In genomic region chr11:86577663-86578636, GRCh38 we compare ENCODE assay signal across 10 cellular contexts.
A peak's percentile ranks its signal among the peaks of the same experiment; 100 is the strongest.
DNase-seq lines count a peak whose midpoint lies in the region; TF ChIP-seq lines count a peak whose summit lies in the region.
"Had no signal": no experiment of that assay in that cellular context is flagged by ENCODE, and none has a peak within 500 bp of the region (broad histone marks: within the 10 kb centered on the region; RNA-seq: fewer than 3 reads in every experiment).

No MANE protein-coding gene starts in this region.

- H3K36me3 ChIP-seq in Peyer's patch, result no peaks in the 10 kb centered on the region
- H3K36me3 ChIP-seq in osteoblast (ENCODE audit: insufficient read depth, low read length), result no peaks in the 10 kb centered on the region

- H3K4me1 ChIP-seq in Peyer's patch, result peaks cover 0 to 12% (median 3%) of the 10 kb centered on the region in 4 donors
- peaks cover 30% of the 10 kb centered on the region for H3K4me1 ChIP-seq in osteoblast (ENCODE audit: insufficient read depth, low read length)

- no peak for TF ChIP-seq CTCF in Peyer's patch (IDR thresholded peaks at IDR 0.05)
- no peak for TF ChIP-seq CTCF in fibroblast of mammary gland (conservative IDR thresholded peaks at IDR 0.05; ENCODE audit: control insufficient read depth, insufficient read depth, low read depth, low read length)
- no peak for TF ChIP-seq CTCF in osteoblast (IDR thresholded peaks at IDR 0.05; ENCODE audit: extremely low read depth, low read depth, low read length)

- H3K27me3 ChIP-seq in Peyer's patch (no peaks in the 10 kb centered on the region), osteoblast (ENCODE audit: insufficient read depth, low read length) (no peaks in the 10 kb centered on the region)

- DNase-seq in AG20443 (ENCODE audit: low spot score) (peak; percentile 77), Peyer's patch (peak in 2 of 3 donors; percentile 80 to 82), fibroblast of mammary gland (ENCODE audit: low read depth) (peak; percentile 97), osteoblast (ENCODE audit: insufficient read length, low spot score, missing footprints) (peak; percentile 73), NCI-H2227 (lab: John Stamatoyannopoulos, UW; ENCODE audit: unreplicated experiment) (no peak), 8988T (no peak), cortex of kidney (lab: John Stamatoyannopoulos, UW) (no peak)
- DNase-seq in activated CD8-positive, alpha-beta memory T cell treated with anti-CD3 and anti-CD28 coated beads, Interleukin-2, amount 50 U/mL, for 48 hours, result no peak
- DNase-seq: DND-41, NCI-H510A had no signal

- no peak for TF ChIP-seq POLR2A in Peyer's patch (IDR thresholded peaks at IDR 0.05)

- H2AFZ ChIP-seq in osteoblast (ENCODE audit: low read length), result no peak overlapping the region

- H3K4me3 ChIP-seq in Peyer's patch (peak overlapping the region in 1 of 4 donors; percentile 16), fibroblast of mammary gland (ENCODE audit: control insufficient read depth, low read depth, low read length) (no peak overlapping the region), osteoblast (ENCODE audit: insufficient read depth, low read length) (peak overlapping the region; percentile 1)

- H3K4me2 ChIP-seq in osteoblast (ENCODE audit: insufficient read depth, low read length), result peak overlapping the region; percentile 35

- H3K9me3 ChIP-seq in Peyer's patch (no peaks in the 10 kb centered on the region), osteoblast (ENCODE audit: low read depth, low read length) (no peaks in the 10 kb centered on the region)

- H4K20me1 ChIP-seq in osteoblast (ENCODE audit: insufficient read depth, low read length), result no peaks in the 10 kb centered on the region

- H3K79me2 ChIP-seq in osteoblast (ENCODE audit: insufficient read depth, low read length), result no peaks in the 10 kb centered on the region

- H3K27ac ChIP-seq in Peyer's patch (peak overlapping the region in 3 of 4 donors; percentile 35 to 90 (median 64)), osteoblast (ENCODE audit: low read depth, low read length) (peak overlapping the region; percentile 38)

Comparison
In these comparisons a context has a peak if more than half of its experiments do, and no peak if none do; other contexts are left out.
1. DNase-seq: peak in AG20443 (single experiment), Peyer's patch (2 of 3), fibroblast of mammary gland (single experiment) and osteoblast (single experiment); none in NCI-H2227 (single experiment), activated CD8-positive, alpha-beta memory T cell treated with anti-CD3 and anti-CD28 coated beads, Interleukin-2, amount 50 U/mL, for 48 hours (single experiment), 8988T (single experiment) and cortex of kidney (single experiment).